In the genomic region with DNA sequence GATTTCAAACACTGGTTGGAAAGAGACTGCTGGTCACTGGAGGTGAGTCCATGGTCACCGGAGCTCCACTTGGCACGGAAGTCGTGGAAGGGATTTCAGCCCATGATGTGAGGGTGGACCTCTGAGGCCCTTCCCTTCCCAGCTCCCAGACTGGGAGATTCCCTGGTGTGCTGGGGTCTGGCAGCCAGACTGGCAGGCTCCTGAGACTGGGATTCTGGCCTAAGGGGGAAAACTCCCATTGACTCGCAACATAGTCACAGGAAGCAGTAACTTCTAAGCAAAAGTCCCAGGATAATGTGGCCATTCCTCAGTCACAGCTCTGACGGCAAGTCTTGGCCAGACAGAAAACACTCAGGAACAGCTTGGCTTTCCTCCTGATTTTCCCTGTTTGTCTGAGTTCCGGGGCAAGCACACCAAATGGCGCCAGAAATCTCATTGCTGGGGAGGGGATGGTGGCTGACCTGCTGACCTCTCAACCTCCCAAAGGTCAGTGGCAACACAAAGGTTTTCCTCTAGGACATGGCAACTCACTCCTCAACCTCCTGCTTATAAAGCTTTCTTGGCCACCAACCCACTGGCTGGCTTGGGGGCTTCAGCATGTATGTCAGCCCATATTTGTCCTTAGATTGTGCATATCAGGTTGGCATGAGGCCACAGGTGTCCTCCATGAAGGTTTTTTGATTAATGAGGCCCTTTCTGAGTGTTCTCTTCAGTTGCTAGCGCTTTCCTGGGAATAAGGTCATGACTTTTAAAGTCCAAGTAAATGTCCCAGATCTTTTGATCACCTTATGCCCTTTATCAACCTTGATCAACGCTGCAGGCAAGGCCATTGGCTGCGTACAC, we compare ENCODE assay signal across 12 cellular contexts.
DNase-seq lines count a peak whose midpoint lies in the region; ATAC-seq, FAIRE-seq and TF ChIP-seq lines count a peak whose summit lies in the region.
"Had no signal": no experiment of that assay in that cellular context is flagged by ENCODE, and none has a peak within 500 bp of the region (broad histone marks: within the 10 kb centered on the region; RNA-seq: fewer than 3 reads in every experiment).

No MANE protein-coding gene starts in this region.

- TF ChIP-seq RAD21 in liver (IDR thresholded peaks at IDR 0.05) (no peak), HepG2 (CRISPR knock-in tag; IDR thresholded peaks at IDR 0.05) (no peak)

- FAIRE-seq in HepG2 (lab: Jason Lieb, UNC) = no peak

- CTCF ChIA-PET in HepG2 (lab: Yijun Ruan, JAX; ENCODE audit: low intra/inter-chr PET ratio, low total read pairs) = no interaction called here

- no peaks in the 10 kb centered on the region for H4K20me1 ChIP-seq in HepG2 (ENCODE audit: insufficient read depth, low read length)

- TF ChIP-seq EP300 in HepG2 (IDR thresholded peaks at IDR 0.05; ENCODE audit: low read depth in 2 of 2, low read length in 2 of 2) (no peak), HepG2 (CRISPR knock-in tag; IDR thresholded peaks at IDR 0.05; ENCODE audit: borderline replicate concordance) (no peak), esophagus muscularis mucosa (IDR thresholded peaks at IDR 0.05) (no peak)

- H3K27me3 ChIP-seq in liver (ENCODE audit: control insufficient read depth in 4 of 4, insufficient read depth in 4 of 4, low read length in 3 of 4) (no peaks in the 10 kb centered on the region), HepG2 (ENCODE audit: control insufficient read depth in 1 of 2, insufficient read depth in 2 of 2, low read length in 2 of 2) (no peaks in the 10 kb centered on the region), esophagus muscularis mucosa (no peaks in the 10 kb centered on the region)

- no peak for ATAC-seq in HepG2
- no peak for ATAC-seq in HG03097 (IDR thresholded peaks at IDR 0.05; ENCODE audit: low FRiP score, unreplicated experiment)

- H3K9me3 ChIP-seq in liver (ENCODE audit: control insufficient read depth in 4 of 4, low read length in 3 of 4) = no peaks in the 10 kb centered on the region
- H3K9me3 ChIP-seq in HepG2 (ENCODE audit: low read length) = no peaks in the 10 kb centered on the region
- no peaks in the 10 kb centered on the region for H3K9me3 ChIP-seq in esophagus muscularis mucosa
- peaks cover 10% of the 10 kb centered on the region for H3K9me3 ChIP-seq in mesodermal cell (ENCODE audit: control insufficient read depth, low read length)

- TF ChIP-seq POLR2A in HepG2 (IDR thresholded peaks at IDR 0.05; ENCODE audit: insufficient read depth in 1 of 2, low read depth in 2 of 2, low read length in 2 of 2) (no peak), esophagus muscularis mucosa (IDR thresholded peaks at IDR 0.05; ENCODE audit: low read depth) (no peak)

- no peak for DNase-seq in HepG2 (ENCODE audit: low spot score)
- no peak for DNase-seq in esophagus muscularis mucosa (ENCODE audit: extremely low spot score)
- DNase-seq in NCI-H1417 treated with DMSO at 0.1 percent for 48 hours (lab: John Stamatoyannopoulos, UW) = no peak
- no peak for DNase-seq in HT-29 (ENCODE audit: low spot score)
- no peak for DNase-seq in COLO829 (ENCODE audit: low spot score)
- DNase-seq: ACHN, DMS153, midbrain, NCI-H1436 had no signal

- TF ChIP-seq CTCF in liver (IDR thresholded peaks at IDR 0.05; ENCODE audit: low read depth, low read length, missing input control) (no peak), HepG2 (CRISPR knock-in tag; IDR thresholded peaks at IDR 0.05) (no peak), esophagus muscularis mucosa (IDR thresholded peaks at IDR 0.05) (no peak)

- H3K4me3 ChIP-seq in liver (ENCODE audit: low read depth in 1 of 3, low read length in 3 of 3) = no peak overlapping the region
- no peak overlapping the region for H3K4me3 ChIP-seq in HepG2 (replicated peaks in 1 of 3; ENCODE audit: insufficient read depth in 1 of 3, low read depth in 2 of 3, low read length in 3 of 3)
- no peak overlapping the region for H3K4me3 ChIP-seq in esophagus muscularis mucosa
- H3K4me3 ChIP-seq in mesodermal cell (ENCODE audit: extremely low read depth, insufficient read depth, low read length, poor library complexity, severe bottlenecking) = no peak overlapping the region

- H3K79me2 ChIP-seq in HepG2 (ENCODE audit: insufficient read depth, low read length) = no peaks in the 10 kb centered on the region

- H3K36me3 ChIP-seq in liver (ENCODE audit: control insufficient read depth in 4 of 4, insufficient read depth in 3 of 4, low read depth in 1 of 4, low read length in 3 of 4) (no peaks in the 10 kb centered on the region), HepG2 (replicated peaks in 1 of 2; ENCODE audit: control insufficient read depth in 1 of 2, insufficient read depth in 2 of 2, low read length in 2 of 2) (no peaks in the 10 kb centered on the region), esophagus muscularis mucosa (no peaks in the 10 kb centered on the region), mesodermal cell (ENCODE audit: control insufficient read depth, insufficient read depth, low read length) (peaks cover 6% of the 10 kb centered on the region)

- WGBS in liver = 78% methylated on average over 10 of the region's 10 CpGs
- 71% methylated on average over 8 of the region's 10 CpGs for WGBS in HepG2 (ENCODE audit: low lambda C conversion rate)
- 78% methylated on average over 6 of the region's 10 CpGs for WGBS in esophagus muscularis mucosa
- WGBS in mesodermal cell (ENCODE audit: insufficient coverage in 2 of 2), 2 experiments = 89 to 98% methylated on average over 8 to 9 of the region's 10 CpGs

- peak overlapping the region; percentile 1 to 36 for H3K27ac ChIP-seq in liver (ENCODE audit: low read depth in 1 of 2, low read length in 2 of 2)
- no peak overlapping the region for H3K27ac ChIP-seq in HepG2 (ENCODE audit: extremely low read length, insufficient read depth, low read length)
- H3K27ac ChIP-seq in esophagus muscularis mucosa (replicated peaks in 1 of 4) = peak overlapping the region in 3 of 4 donors; percentile 11 to 62 (median 42)
- peak overlapping the region; percentile 77 for H3K27ac ChIP-seq in mesodermal cell (ENCODE audit: low read depth, low read length, severe bottlenecking)

- in situ Hi-C loops in HepG2 (cut with HindIII; ENCODE audit: extremely low pct_ligation_motif_present, low pct_unique_long_range_greater_than_20kb) = no loop called here

- no TSS peak for BruUV-seq in HepG2 (replicated peaks; lab: Mats Ljungman, UMichigan)

- POLR2A ChIA-PET in HepG2 (lab: Yijun Ruan, JAX) = no interaction called here

- no peaks in the 10 kb centered on the region for H3K4me1 ChIP-seq in liver (ENCODE audit: control insufficient read depth in 4 of 4, insufficient read depth in 4 of 4, low read length in 3 of 4)
- H3K4me1 ChIP-seq in HepG2 (ENCODE audit: insufficient read depth, low read length) = peaks cover 39% of the 10 kb centered on the region
- H3K4me1 ChIP-seq in esophagus muscularis mucosa = peaks cover 43 to 58% (median 49%) of the 10 kb centered on the region in 4 donors
- H3K4me1 ChIP-seq in mesodermal cell (ENCODE audit: control insufficient read depth, insufficient read depth, low read length, poor library complexity, severe bottlenecking) = peaks cover 50% of the 10 kb centered on the region

- intact Hi-C loops in HepG2 (cut with micrococcal nuclease; ENCODE audit: unreplicated experiment) = no loop called here
- intact Hi-C loops in esophagus muscularis mucosa (cut with DNase I) = no loop called here

- H3K4me2 ChIP-seq in HepG2 (ENCODE audit: low read depth, low read length) = no peak overlapping the region

- no peak overlapping the region for H2AFZ ChIP-seq in HepG2 (ENCODE audit: low read length)

- H3K9ac ChIP-seq in liver (ENCODE audit: low read depth in 1 of 2, low read length in 2 of 2) (no peak overlapping the region), HepG2 (ENCODE audit: insufficient read depth, low read depth, low read length) (no peak overlapping the region)

TF ChIP-seq in liver, 16 proteins besides CTCF, POLR2A, EP300 and RAD21 (continues in another document):
- TF ChIP-seq HNF4A (conservative IDR thresholded peaks at IDR 0.05) (no peak), NR2F2 (IDR thresholded peaks at IDR 0.05) (peak; percentile 100), RXRA (IDR thresholded peaks at IDR 0.05) (peak; percentile 4 to 16), YY1 (IDR thresholded peaks at IDR 0.05) (no peak)
- TF ChIP-seq, protein P1, sequence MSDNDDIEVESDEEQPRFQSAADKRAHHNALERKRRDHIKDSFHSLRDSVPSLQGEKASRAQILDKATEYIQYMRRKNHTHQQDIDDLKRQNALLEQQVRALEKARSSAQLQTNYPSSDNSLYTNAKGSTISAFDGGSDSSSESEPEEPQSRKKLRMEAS (IDR thresholded peaks at IDR 0.05) = no peak

TF ChIP-seq in HepG2, 621 proteins besides CTCF, POLR2A, EP300 and RAD21:
- TF ChIP-seq HNRNPLL (IDR thresholded peaks at IDR 0.05; ENCODE audit: low read depth, low read length, poor library complexity, severe bottlenecking) = no peak
- TF ChIP-seq, protein P2, sequence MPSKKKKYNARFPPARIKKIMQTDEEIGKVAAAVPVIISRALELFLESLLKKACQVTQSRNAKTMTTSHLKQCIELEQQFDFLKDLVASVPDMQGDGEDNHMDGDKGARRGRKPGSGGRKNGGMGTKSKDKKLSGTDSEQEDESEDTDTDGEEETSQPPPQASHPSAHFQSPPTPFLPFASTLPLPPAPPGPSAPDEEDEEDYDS (CRISPR knock-in tag; IDR thresholded peaks at IDR 0.05) = no peak
- no peak for TF ChIP-seq ZNF3 (CRISPR knock-in tag; IDR thresholded peaks at IDR 0.05)
- no peak for TF ChIP-seq TCF7L2 (IDR thresholded peaks at IDR 0.05; ENCODE audit: low read depth, low read length)
- no peak for TF ChIP-seq ZKSCAN5 (CRISPR knock-in tag; IDR thresholded peaks at IDR 0.05)
- TF ChIP-seq ZNF678 (CRISPR knock-in tag; IDR thresholded peaks at IDR 0.05) = no peak
